In the genomic region with DNA sequence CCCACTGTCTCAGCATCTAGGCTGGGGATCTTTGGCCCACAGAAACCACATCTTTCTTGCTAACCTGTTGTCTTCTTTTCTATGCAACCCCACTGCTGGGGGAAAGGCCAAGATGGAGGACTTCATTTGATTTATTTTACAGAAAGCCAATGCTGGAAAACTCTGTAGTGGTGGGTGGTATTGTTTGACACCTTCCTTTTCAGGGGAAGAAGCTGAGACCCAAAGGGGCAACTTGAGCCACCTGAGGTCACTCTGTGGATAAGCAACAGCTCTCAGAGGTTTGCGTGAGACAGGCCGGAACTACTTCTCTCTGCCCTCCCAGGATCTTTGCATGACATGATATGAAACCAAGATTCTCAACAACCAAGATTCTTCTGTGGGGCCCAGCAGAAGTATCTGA, we compare ENCODE assay signal across 21 cellular contexts.
DNase-seq lines count a peak whose midpoint lies in the region; ATAC-seq and TF ChIP-seq lines count a peak whose summit lies in the region.
"Had no signal": no experiment of that assay in that cellular context is flagged by ENCODE, and none has a peak within 500 bp of the region (broad histone marks: within the 10 kb centered on the region; RNA-seq: fewer than 3 reads in every experiment).

No MANE protein-coding gene starts in this region.

- ATAC-seq in GM23338 = no peak
- ATAC-seq in activated T-cell treated with anti-CD3 and anti-CD28 coated beads, Interleukin-2, amount 50 U/mL, for 72 hours (replicated peaks in 1 of 2) = peak; percentile 82 to 87
- ATAC-seq in HG02571 (IDR thresholded peaks at IDR 0.05; ENCODE audit: unreplicated experiment) = no peak
- no peak for ATAC-seq in GM18502 (IDR thresholded peaks at IDR 0.05; ENCODE audit: poor library complexity, unreplicated experiment)
- ATAC-seq: left lobe of liver; stimulated activated naive B cell treated with anti-CD40 and anti-IgM and Interleukin-4, amounts not matched to agents 10 μg/mL and 1 μg/mL and 100 μg/mL, for 72 hours; upper lobe of right lung had no signal

- no peaks in the 10 kb centered on the region for H3K9me3 Mint-ChIP-seq in GM23338
- H3K9me3 Mint-ChIP-seq in activated T-cell treated with anti-CD3 and anti-CD28 coated beads, Interleukin-2, amount 50 U/mL, for 72 hours = peaks cover 0 to 10% of the 10 kb centered on the region in 2 donors

- no peak overlapping the region for H3K4me2 ChIP-seq in GM23338

- no peaks in the 10 kb centered on the region for H3K79me2 ChIP-seq in GM23338 (replicated peaks; ENCODE audit: insufficient read depth)

- peaks cover 4% of the 10 kb centered on the region for H3K4me1 Mint-ChIP-seq in GM23338
- peaks cover 66% of the 10 kb centered on the region for H3K4me1 Mint-ChIP-seq in activated T-cell treated with anti-CD3 and anti-CD28 coated beads, Interleukin-2, amount 50 U/mL, for 72 hours (ENCODE audit: low read depth)

- no peak overlapping the region for H3K4me3 ChIP-seq in GM23338
- H3K4me3 ChIP-seq: upper lobe of right lung had no signal

- H3F3A ChIP-seq in GM23338 (replicated peaks; ENCODE audit: low read depth) = no peaks in the 10 kb centered on the region

- peaks cover 4% of the 10 kb centered on the region; the same call in 1 of the 2 replicates for H3K4me1 ChIP-seq in GM23338 (ENCODE audit: insufficient read depth)
- H3K4me1 ChIP-seq: upper lobe of right lung had no signal

- no peak overlapping the region for H3K4me3 Mint-ChIP-seq in GM23338
- H3K4me3 Mint-ChIP-seq in activated T-cell treated with anti-CD3 and anti-CD28 coated beads, Interleukin-2, amount 50 U/mL, for 72 hours = peak overlapping the region; percentile 79 to 81
- H3K4me3 Mint-ChIP-seq: H9; stimulated activated naive B cell treated with anti-CD40 and anti-IgM and Interleukin-4, amounts not matched to agents 10 μg/mL and 1 μg/mL and 100 μg/mL, for 72 hours had no signal

- no peak for TF ChIP-seq CTCF in GM23338 (conservative IDR thresholded peaks at IDR 0.05; ENCODE audit: low read depth in 2 of 2)

- H3K27me3 ChIP-seq in GM23338 (ENCODE audit: insufficient read depth) = no peaks in the 10 kb centered on the region
- H3K27me3 ChIP-seq: neutrophil, upper lobe of right lung had no signal

- no peaks in the 10 kb centered on the region for H4K20me1 ChIP-seq in GM23338 (replicated peaks; ENCODE audit: insufficient read depth)

- H3K27ac Mint-ChIP-seq in GM23338 = no peak overlapping the region
- H3K27ac Mint-ChIP-seq in activated T-cell treated with anti-CD3 and anti-CD28 coated beads, Interleukin-2, amount 50 U/mL, for 72 hours = peak overlapping the region; percentile 93
- H3K27ac Mint-ChIP-seq: H9 had no signal

- peak overlapping the region; percentile 52; the same call in 1 of the 2 replicates for H2AFZ ChIP-seq in GM23338

- DNase-seq in activated effector memory CD4-positive, alpha-beta T cell treated with anti-CD3 and anti-CD28 coated beads, Interleukin-2, amount 50 U/mL, for 16 hours = peak; percentile 71
- no peak for DNase-seq in activated effector memory CD4-positive, alpha-beta T cell treated with Interleukin-2 at 50 U/mL for 16 hours
- DNase-seq in GM23338 (ENCODE audit: low spot score) (no peak), D341Med (ENCODE audit: low spot score) (no peak)
- DNase-seq in activated T-cell treated with anti-CD3 and anti-CD28 coated beads, Interleukin-2, amount 50 U/mL, for 72 hours = peak; percentile 50 to 65
- peak; percentile 57 for DNase-seq in stimulated activated CD8-positive, alpha-beta memory T cell treated with anti-CD3 and anti-CD28 coated beads, Interleukin-4, amount 100 ng/mL, for 48 hours
- DNase-seq: amniotic stem cell; caudate nucleus; effector CD4-positive, alpha-beta T cell; EL; H9; IMR-90; NCI-H187; NCI-H446 treated with DMSO at 0.1 percent for 48 hours; stimulated activated naive B cell treated with anti-CD40 and anti-IgM and Interleukin-4, amounts not matched to agents 10 μg/mL and 1 μg/mL and 100 μg/mL, for 72 hours; upper lobe of right lung had no signal

- H3K36me3 Mint-ChIP-seq in GM23338 (ENCODE audit: low read depth) = no peaks in the 10 kb centered on the region
- H3K36me3 Mint-ChIP-seq in activated T-cell treated with anti-CD3 and anti-CD28 coated beads, Interleukin-2, amount 50 U/mL, for 72 hours (ENCODE audit: insufficient read depth in 2 of 2) = peaks cover 0 to 5% of the 10 kb centered on the region in 2 donors
- H3K36me3 Mint-ChIP-seq: stimulated activated naive B cell treated with anti-CD40 and anti-IgM and Interleukin-4, amounts not matched to agents 10 μg/mL and 1 μg/mL and 100 μg/mL, for 72 hours had no signal

- peaks cover 4% of the 10 kb centered on the region for H3K27me3 Mint-ChIP-seq in GM23338 (ENCODE audit: insufficient read depth, low read depth, poor library complexity)
- no peaks in the 10 kb centered on the region for H3K27me3 Mint-ChIP-seq in activated T-cell treated with anti-CD3 and anti-CD28 coated beads, Interleukin-2, amount 50 U/mL, for 72 hours (ENCODE audit: low read depth)
- H3K27me3 Mint-ChIP-seq: stimulated activated naive B cell treated with anti-CD40 and anti-IgM and Interleukin-4, amounts not matched to agents 10 μg/mL and 1 μg/mL and 100 μg/mL, for 72 hours had no signal

- no peaks in the 10 kb centered on the region for H3K36me3 ChIP-seq in GM23338 (ENCODE audit: insufficient read depth)
- H3K36me3 ChIP-seq: neutrophil, upper lobe of right lung had no signal

- no peak overlapping the region for H3K27ac ChIP-seq in GM23338 (ENCODE audit: low read depth)
- H3K27ac ChIP-seq: HL-60, neutrophil, upper lobe of right lung had no signal

- peaks cover 14% of the 10 kb centered on the region for H3K9me2 ChIP-seq in GM23338 (ENCODE audit: insufficient read depth)

TF ChIP-seq in GM23338, 12 proteins besides CTCF, POLR2A, EP300 and RAD21 (continues in another document):
- TF ChIP-seq STAT1 (IDR thresholded peaks at IDR 0.05; ENCODE audit: unreplicated experiment) (no peak), POLR2AphosphoS5 (IDR thresholded peaks at IDR 0.05; ENCODE audit: low read depth) (no peak), JUNB (IDR thresholded peaks at IDR 0.05; ENCODE audit: unreplicated experiment) (no peak), EZH2phosphoT487 (IDR thresholded peaks at IDR 0.05; ENCODE audit: unreplicated experiment) (no peak), NANOG (IDR thresholded peaks at IDR 0.05; ENCODE audit: borderline replicate concordance) (no peak), EZH2 (IDR thresholded peaks at IDR 0.05; ENCODE audit: low read depth, unreplicated experiment) (no peak)
- TF ChIP-seq, protein P1, sequence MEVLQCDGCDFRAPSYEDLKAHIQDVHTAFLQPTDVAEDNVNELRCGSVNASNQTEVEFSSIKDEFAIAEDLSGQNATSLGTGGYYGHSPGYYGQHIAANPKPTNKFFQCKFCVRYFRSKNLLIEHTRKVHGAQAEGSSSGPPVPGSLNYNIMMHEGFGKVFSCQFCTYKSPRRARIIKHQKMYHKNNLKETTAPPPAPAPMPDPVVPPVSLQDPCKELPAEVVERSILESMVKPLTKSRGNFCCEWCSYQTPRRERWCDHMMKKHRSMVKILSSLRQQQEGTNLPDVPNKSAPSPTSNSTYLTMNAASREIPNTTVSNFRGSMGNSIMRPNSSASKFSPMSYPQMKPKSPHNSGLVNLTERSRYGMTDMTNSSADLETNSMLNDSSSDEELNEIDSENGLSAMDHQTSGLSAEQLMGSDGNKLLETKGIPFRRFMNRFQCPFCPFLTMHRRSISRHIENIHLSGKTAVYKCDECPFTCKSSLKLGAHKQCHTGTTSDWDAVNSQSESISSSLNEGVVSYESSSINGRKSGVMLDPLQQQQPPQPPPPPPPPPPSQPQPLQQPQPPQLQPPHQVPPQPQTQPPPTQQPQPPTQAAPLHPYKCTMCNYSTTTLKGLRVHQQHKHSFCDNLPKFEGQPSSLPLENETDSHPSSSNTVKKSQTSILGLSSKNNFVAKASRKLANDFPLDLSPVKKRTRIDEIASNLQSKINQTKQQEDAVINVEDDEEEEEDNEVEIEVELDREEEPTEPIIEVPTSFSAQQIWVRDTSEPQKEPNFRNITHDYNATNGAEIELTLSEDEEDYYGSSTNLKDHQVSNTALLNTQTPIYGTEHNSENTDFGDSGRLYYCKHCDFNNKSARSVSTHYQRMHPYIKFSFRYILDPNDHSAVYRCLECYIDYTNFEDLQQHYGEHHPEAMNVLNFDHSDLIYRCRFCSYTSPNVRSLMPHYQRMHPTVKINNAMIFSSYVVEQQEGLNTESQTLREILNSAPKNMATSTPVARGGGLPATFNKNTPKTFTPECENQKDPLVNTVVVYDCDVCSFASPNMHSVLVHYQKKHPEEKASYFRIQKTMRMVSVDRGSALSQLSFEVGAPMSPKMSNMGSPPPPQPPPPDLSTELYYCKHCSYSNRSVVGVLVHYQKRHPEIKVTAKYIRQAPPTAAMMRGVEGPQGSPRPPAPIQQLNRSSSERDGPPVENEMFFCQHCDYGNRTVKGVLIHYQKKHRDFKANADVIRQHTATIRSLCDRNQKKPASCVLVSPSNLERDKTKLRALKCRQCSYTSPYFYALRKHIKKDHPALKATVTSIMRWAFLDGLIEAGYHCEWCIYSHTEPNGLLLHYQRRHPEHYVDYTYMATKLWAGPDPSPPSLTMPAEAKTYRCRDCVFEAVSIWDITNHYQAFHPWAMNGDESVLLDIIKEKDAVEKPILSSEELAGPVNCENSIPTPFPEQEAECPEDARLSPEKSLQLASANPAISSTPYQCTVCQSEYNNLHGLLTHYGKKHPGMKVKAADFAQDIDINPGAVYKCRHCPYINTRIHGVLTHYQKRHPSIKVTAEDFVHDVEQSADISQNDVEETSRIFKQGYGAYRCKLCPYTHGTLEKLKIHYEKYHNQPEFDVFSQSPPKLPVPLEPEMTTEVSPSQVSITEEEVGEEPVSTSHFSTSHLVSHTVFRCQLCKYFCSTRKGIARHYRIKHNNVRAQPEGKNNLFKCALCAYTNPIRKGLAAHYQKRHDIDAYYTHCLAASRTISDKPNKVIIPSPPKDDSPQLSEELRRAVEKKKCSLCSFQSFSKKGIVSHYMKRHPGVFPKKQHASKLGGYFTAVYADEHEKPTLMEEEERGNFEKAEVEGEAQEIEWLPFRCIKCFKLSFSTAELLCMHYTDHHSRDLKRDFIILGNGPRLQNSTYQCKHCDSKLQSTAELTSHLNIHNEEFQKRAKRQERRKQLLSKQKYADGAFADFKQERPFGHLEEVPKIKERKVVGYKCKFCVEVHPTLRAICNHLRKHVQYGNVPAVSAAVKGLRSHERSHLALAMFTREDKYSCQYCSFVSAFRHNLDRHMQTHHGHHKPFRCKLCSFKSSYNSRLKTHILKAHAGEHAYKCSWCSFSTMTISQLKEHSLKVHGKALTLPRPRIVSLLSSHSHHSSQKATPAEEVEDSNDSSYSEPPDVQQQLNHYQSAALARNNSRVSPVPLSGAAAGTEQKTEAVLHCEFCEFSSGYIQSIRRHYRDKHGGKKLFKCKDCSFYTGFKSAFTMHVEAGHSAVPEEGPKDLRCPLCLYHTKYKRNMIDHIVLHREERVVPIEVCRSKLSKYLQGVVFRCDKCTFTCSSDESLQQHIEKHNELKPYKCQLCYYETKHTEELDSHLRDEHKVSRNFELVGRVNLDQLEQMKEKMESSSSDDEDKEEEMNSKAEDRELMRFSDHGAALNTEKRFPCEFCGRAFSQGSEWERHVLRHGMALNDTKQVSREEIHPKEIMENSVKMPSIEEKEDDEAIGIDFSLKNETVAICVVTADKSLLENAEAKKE (CRISPR knock-in tag; IDR thresholded peaks at IDR 0.05) = no peak

Comparison
In these comparisons a context has a peak if more than half of its experiments do, and no peak if none do; other contexts are left out.
1. DNase-seq: peak in activated effector memory CD4-positive, alpha-beta T cell treated with anti-CD3 and anti-CD28 coated beads, Interleukin-2, amount 50 U/mL, for 16 hours (single experiment), activated T-cell treated with anti-CD3 and anti-CD28 coated beads, Interleukin-2, amount 50 U/mL, for 72 hours (2 of 2) and stimulated activated CD8-positive, alpha-beta memory T cell treated with anti-CD3 and anti-CD28 coated beads, Interleukin-4, amount 100 ng/mL, for 48 hours (single experiment); none in activated effector memory CD4-positive, alpha-beta T cell treated with Interleukin-2 at 50 U/mL for 16 hours (single experiment), GM23338 (single experiment) and D341Med (single experiment).
2. ATAC-seq: peak in activated T-cell treated with anti-CD3 and anti-CD28 coated beads, Interleukin-2, amount 50 U/mL, for 72 hours (2 of 2); none in GM23338 (single experiment), HG02571 (single experiment) and GM18502 (single experiment).